1 cellular context compared by ENCODE assay signal in the genomic region with DNA sequence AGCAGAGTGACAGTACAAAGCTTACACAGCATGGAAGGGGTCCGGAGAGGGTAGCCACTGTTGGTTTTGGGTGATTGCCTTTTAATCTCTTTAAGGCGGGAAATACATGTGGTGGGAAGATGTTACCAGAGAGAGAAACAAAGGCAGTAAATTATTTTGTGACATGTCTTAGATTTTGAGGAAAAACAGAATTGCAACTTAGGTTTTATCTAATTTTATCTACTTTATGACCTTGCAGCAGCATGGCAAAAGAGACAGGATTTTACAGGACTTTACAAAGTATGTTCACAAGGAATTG.
TF ChIP-seq lines count a peak whose summit lies in the region.

No MANE protein-coding gene starts in this region.

TF ChIP-seq in A549, 52 proteins besides CTCF, POLR2A, EP300 and RAD21:
- TF ChIP-seq ZFP36 (IDR thresholded peaks at IDR 0.05; ENCODE audit: borderline replicate concordance, partially characterized antibody): no peak
- no peak for TF ChIP-seq FOSL2 (IDR thresholded peaks at IDR 0.05)
- no peak for TF ChIP-seq FOSL2 (CRISPR knock-in tag; IDR thresholded peaks at IDR 0.05)
- TF ChIP-seq, protein P1, sequence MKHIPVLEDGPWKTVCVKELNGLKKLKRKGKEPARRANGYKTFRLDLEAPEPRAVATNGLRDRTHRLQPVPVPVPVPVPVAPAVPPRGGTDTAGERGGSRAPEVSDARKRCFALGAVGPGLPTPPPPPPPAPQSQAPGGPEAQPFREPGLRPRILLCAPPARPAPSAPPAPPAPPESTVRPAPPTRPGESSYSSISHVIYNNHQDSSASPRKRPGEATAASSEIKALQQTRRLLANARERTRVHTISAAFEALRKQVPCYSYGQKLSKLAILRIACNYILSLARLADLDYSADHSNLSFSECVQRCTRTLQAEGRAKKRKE (CRISPR knock-in tag; IDR thresholded peaks at IDR 0.05; ENCODE audit: low read depth): no peak
- TF ChIP-seq PHF8 (IDR thresholded peaks at IDR 0.05; ENCODE audit: borderline replicate concordance, low read depth): no peak
- no peak for TF ChIP-seq POLR2AphosphoS2 (conservative IDR thresholded peaks at IDR 0.05; ENCODE audit: low read length)
- no peak for TF ChIP-seq CHD2 (IDR thresholded peaks at IDR 0.05; ENCODE audit: low read length, partially characterized antibody)
- TF ChIP-seq EHF (CRISPR knock-in tag; IDR thresholded peaks at IDR 0.05): no peak
- TF ChIP-seq NPAS2 (CRISPR knock-in tag; IDR thresholded peaks at IDR 0.05; ENCODE audit: borderline replicate concordance): no peak
- TF ChIP-seq HDAC2 (IDR thresholded peaks at IDR 0.05): no peak
- TF ChIP-seq, protein P2, sequence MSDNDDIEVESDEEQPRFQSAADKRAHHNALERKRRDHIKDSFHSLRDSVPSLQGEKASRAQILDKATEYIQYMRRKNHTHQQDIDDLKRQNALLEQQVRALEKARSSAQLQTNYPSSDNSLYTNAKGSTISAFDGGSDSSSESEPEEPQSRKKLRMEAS (IDR thresholded peaks at IDR 0.05): no peak
- TF ChIP-seq SMC3 (IDR thresholded peaks at IDR 0.05): no peak
- TF ChIP-seq FOSB (CRISPR knock-in tag; IDR thresholded peaks at IDR 0.05): no peak
- no peak for TF ChIP-seq JUN (IDR thresholded peaks at IDR 0.05)
- TF ChIP-seq, protein P3, sequence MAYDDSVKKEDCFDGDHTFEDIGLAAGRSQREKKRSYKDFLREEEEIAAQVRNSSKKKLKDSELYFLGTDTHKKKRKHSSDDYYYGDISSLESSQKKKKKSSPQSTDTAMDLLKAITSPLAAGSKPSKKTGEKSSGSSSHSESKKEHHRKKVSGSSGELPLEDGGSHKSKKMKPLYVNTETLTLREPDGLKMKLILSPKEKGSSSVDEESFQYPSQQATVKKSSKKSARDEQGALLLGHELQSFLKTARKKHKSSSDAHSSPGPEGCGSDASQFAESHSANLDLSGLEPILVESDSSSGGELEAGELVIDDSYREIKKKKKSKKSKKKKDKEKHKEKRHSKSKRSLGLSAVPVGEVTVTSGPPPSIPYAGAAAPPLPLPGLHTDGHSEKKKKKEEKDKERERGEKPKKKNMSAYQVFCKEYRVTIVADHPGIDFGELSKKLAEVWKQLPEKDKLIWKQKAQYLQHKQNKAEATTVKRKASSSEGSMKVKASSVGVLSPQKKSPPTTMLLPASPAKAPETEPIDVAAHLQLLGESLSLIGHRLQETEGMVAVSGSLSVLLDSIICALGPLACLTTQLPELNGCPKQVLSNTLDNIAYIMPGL (CRISPR knock-in tag; IDR thresholded peaks at IDR 0.05; ENCODE audit: borderline replicate concordance): no peak
